8 cellular contexts compared by ENCODE assay signal in the genomic region with DNA sequence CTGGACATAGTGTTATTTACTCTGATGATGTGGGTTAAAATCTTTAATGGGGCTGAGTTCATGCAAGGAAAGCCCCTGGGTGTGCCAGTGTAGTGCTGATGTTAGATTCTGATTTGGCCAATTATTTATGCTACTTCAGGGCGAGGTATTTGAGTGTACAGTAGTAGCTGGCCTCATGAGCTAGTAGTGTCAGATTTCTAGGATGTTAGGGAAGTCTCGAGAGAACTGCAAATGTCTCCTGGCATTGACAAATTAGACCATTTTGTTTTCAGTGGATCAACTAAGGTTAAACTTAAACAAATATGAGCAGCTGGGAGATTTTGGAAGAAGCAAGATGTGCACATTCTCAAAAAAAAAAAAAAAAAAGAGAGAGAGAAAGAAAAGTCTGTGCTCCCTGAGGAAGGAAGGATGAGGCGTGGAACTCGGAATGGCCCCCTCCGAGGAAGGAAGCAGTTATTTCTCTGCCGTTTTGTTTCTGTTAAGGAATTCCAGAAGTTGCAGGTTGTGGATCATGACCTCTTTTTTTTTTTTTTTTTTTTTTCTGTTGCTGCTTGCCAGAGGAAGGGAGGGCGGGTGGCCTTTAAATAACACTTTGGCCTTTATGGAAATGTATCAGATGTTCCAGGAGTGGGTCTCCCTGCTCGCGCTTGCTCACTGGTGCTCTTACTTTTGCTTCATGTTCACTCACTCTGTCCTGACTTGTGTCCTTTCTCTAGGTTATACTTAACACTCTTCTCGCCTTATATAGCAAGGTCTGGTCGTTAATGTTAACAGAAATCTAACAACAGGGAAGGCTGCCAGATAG.
A peak's percentile ranks its signal among the peaks of the same experiment; 100 is the strongest.
DNase-seq lines count a peak whose midpoint lies in the region; ATAC-seq, FAIRE-seq and TF ChIP-seq lines count a peak whose summit lies in the region.
"Had no signal": no experiment of that assay in that cellular context is flagged by ENCODE, and none has a peak within 500 bp of the region (broad histone marks: within the 10 kb centered on the region; RNA-seq: fewer than 3 reads in every experiment).

No MANE protein-coding gene starts in this region.

- peak; percentile 93 for FAIRE-seq in endothelial cell of umbilical vein (lab: Jason Lieb, UNC)

- H3K9me3 ChIP-seq in PC-3 (ENCODE audit: low read length), result no peaks in the 10 kb centered on the region
- no peaks in the 10 kb centered on the region for H3K9me3 ChIP-seq in endothelial cell of umbilical vein (replicated peaks; ENCODE audit: control insufficient read depth, insufficient read depth, low read length)
- no peaks in the 10 kb centered on the region for H3K9me3 ChIP-seq in mucosa of rectum (ENCODE audit: control insufficient read depth in 2 of 2, low read length in 2 of 2)

- no peaks in the 10 kb centered on the region for H3K9me1 ChIP-seq in endothelial cell of umbilical vein (replicated peaks; ENCODE audit: control insufficient read depth, extremely low read depth, insufficient read depth, low read length)

- H3K4me1 ChIP-seq in PC-3 (ENCODE audit: insufficient read depth, low read length) (peaks cover 20% of the 10 kb centered on the region), endothelial cell of umbilical vein (ENCODE audit: control insufficient read depth, extremely low read depth, insufficient read depth, low read length) (peaks cover 62% of the 10 kb centered on the region), mucosa of rectum (ENCODE audit: control insufficient read depth in 2 of 2, insufficient read depth in 2 of 2, low read length in 2 of 2) (peaks cover 3 to 13% of the 10 kb centered on the region in 2 donors)

- H4K20me1 ChIP-seq in PC-3 (ENCODE audit: low read length) (no peaks in the 10 kb centered on the region), endothelial cell of umbilical vein (replicated peaks; ENCODE audit: control insufficient read depth, extremely low read depth, insufficient read depth, low read length) (no peaks in the 10 kb centered on the region)

- CTCF ChIA-PET in PC-3 (lab: Charles Lee), result no interaction called here
- CTCF ChIA-PET in endothelial cell of umbilical vein (lab: Charles Lee), result interaction anchor here (0.7 to 2.9 kb wide), 10 partner anchors 10 to 123 kb away, joined by 3 to 20 read pairs (median 8); no protein-coding TSS in a partner anchor

- peak; percentile 63; the same call in 1 of the 2 replicates for ATAC-seq in PC-3
- ATAC-seq in HG03521 (IDR thresholded peaks at IDR 0.05; ENCODE audit: unreplicated experiment), result no peak

- peak overlapping the region; percentile 67; the same call in 1 of the 2 replicates for H3K27ac ChIP-seq in PC-3 (ENCODE audit: low read length)
- peak overlapping the region; percentile 84 for H3K27ac ChIP-seq in endothelial cell of umbilical vein (ENCODE audit: insufficient read depth, low read depth, low read length)
- H3K27ac ChIP-seq in mucosa of rectum (ENCODE audit: low read depth in 2 of 2, low read length in 2 of 2), result peak overlapping the region; percentile 77 to 87

- H3K79me2 ChIP-seq in PC-3 (ENCODE audit: low read length) (no peaks in the 10 kb centered on the region), endothelial cell of umbilical vein (ENCODE audit: control insufficient read depth, insufficient read depth, low read length) (no peaks in the 10 kb centered on the region)

- peaks cover 15% of the 10 kb centered on the region for H3K36me3 Mint-ChIP-seq in type B pancreatic cell
- H3K36me3 Mint-ChIP-seq in activated CD4-positive, alpha-beta T cell treated with anti-CD3 and anti-CD28 coated beads, Interleukin-2, amount 10 ng/mL, durations not matched to agents 24 days and 14 days (ENCODE audit: low read depth), result peaks cover 6% of the 10 kb centered on the region

- no peaks in the 10 kb centered on the region for H3K27me3 Mint-ChIP-seq in type B pancreatic cell
- no peaks in the 10 kb centered on the region for H3K27me3 Mint-ChIP-seq in activated CD4-positive, alpha-beta T cell treated with anti-CD3 and anti-CD28 coated beads, Interleukin-2, amount 10 ng/mL, durations not matched to agents 24 days and 14 days

- TF ChIP-seq CTCF in PC-3 (conservative IDR thresholded peaks at IDR 0.05; ENCODE audit: low read depth, low read length), result no peak
- no peak for TF ChIP-seq CTCF in endothelial cell of umbilical vein (IDR thresholded peaks at IDR 0.05; ENCODE audit: extremely low read depth in 1 of 2, insufficient read depth in 1 of 2, low read depth in 1 of 2, low read length in 2 of 2)
- no peak for TF ChIP-seq CTCF in type B pancreatic cell (conservative IDR thresholded peaks at IDR 0.05)

- POLR2A ChIA-PET in PC-3 (lab: Charles Lee; ENCODE audit: unreplicated experiment) (no interaction called here), endothelial cell of umbilical vein (lab: Charles Lee) (interaction anchor here (0.8 to 1.0 kb wide), 2 partner anchors 10 to 28 kb away, joined by 3 to 7 read pairs; no protein-coding TSS in a partner anchor)

- peak overlapping the region; percentile 79 for H3K4me3 Mint-ChIP-seq in type B pancreatic cell
- no peak overlapping the region for H3K4me3 Mint-ChIP-seq in activated CD4-positive, alpha-beta T cell treated with anti-CD3 and anti-CD28 coated beads, Interleukin-2, amount 10 ng/mL, durations not matched to agents 24 days and 14 days

- H3K4me3 ChIP-seq in PC-3 (ENCODE audit: low read length) (no peak overlapping the region), endothelial cell of umbilical vein (replicated peaks in 1 of 3; ENCODE audit: insufficient read depth in 1 of 3, low read depth in 1 of 3, low read length in 3 of 3) (peak overlapping the region in 2 of 3 experiments; percentile 33 to 36), mucosa of rectum (ENCODE audit: low read length in 2 of 2) (peak overlapping the region; percentile 64 to 68)

- H3K4me1 Mint-ChIP-seq in type B pancreatic cell (ENCODE audit: unreplicated experiment), result peaks cover 36% of the 10 kb centered on the region
- peaks cover 6% of the 10 kb centered on the region for H3K4me1 Mint-ChIP-seq in activated CD4-positive, alpha-beta T cell treated with anti-CD3 and anti-CD28 coated beads, Interleukin-2, amount 10 ng/mL, durations not matched to agents 24 days and 14 days

- BruUV-seq in PC-3 (replicated peaks; lab: Mats Ljungman, UMichigan), result no TSS peak
- BruUV-seq in endothelial cell of umbilical vein (replicated peaks; lab: Mats Ljungman, UMichigan), result no TSS peak

- H2AFZ ChIP-seq in PC-3 (ENCODE audit: low read length) (no peak overlapping the region), endothelial cell of umbilical vein (ENCODE audit: low read depth, low read length) (peak overlapping the region; percentile 45)

- dilution Hi-C loops in endothelial cell of umbilical vein (cut with MboI; ENCODE audit: extremely low pct_ligation_motif_present, low sequenced_read_pairs), result no loop called here

- H3K4me2 ChIP-seq in PC-3 (ENCODE audit: low read length), result no peak overlapping the region
- H3K4me2 ChIP-seq in endothelial cell of umbilical vein (ENCODE audit: insufficient read depth, low read length), result peak overlapping the region; percentile 70

- intact Hi-C loops in PC-3 (cut with micrococcal nuclease), result no loop called here
- intact Hi-C loops in endothelial cell of umbilical vein (cut with micrococcal nuclease), result loop anchor here (1.0 kb wide), 2 partner anchors 10 to 28 kb away; no protein-coding TSS in a partner anchor
- intact Hi-C loops in activated CD4-positive, alpha-beta T cell treated with anti-CD3 and anti-CD28 coated beads, Interleukin-2, amount 10 ng/mL, durations not matched to agents 24 days and 14 days (cut with micrococcal nuclease), result no loop called here

- H3F3A ChIP-seq in PC-3 (ENCODE audit: low read length, unreplicated experiment), result no peaks in the 10 kb centered on the region

- no peaks in the 10 kb centered on the region for H3K9me3 Mint-ChIP-seq in type B pancreatic cell
- no peaks in the 10 kb centered on the region for H3K9me3 Mint-ChIP-seq in activated CD4-positive, alpha-beta T cell treated with anti-CD3 and anti-CD28 coated beads, Interleukin-2, amount 10 ng/mL, durations not matched to agents 24 days and 14 days

- peak overlapping the region; percentile 92 for H3K27ac Mint-ChIP-seq in type B pancreatic cell
- H3K27ac Mint-ChIP-seq in activated CD4-positive, alpha-beta T cell treated with anti-CD3 and anti-CD28 coated beads, Interleukin-2, amount 10 ng/mL, durations not matched to agents 24 days and 14 days, result no peak overlapping the region

- TF ChIP-seq POLR2A in endothelial cell of umbilical vein (IDR thresholded peaks at IDR 0.05; ENCODE audit: low read depth, low read length), result peak; percentile 74

- H3K36me3 ChIP-seq in PC-3 (ENCODE audit: low read depth, low read length) (0 out of 2 replicates have a peak, but pooled peaks cover 7% of the 10 kb centered on the region), endothelial cell of umbilical vein (ENCODE audit: control insufficient read depth in 2 of 2, extremely low read depth in 1 of 2, insufficient read depth in 2 of 2, low read length in 2 of 2) (no peaks in the 10 kb centered on the region), mucosa of rectum (ENCODE audit: control insufficient read depth in 2 of 2, insufficient read depth in 2 of 2, low read length in 2 of 2) (peaks cover 6 to 9% of the 10 kb centered on the region in 2 donors)

- no peaks in the 10 kb centered on the region for H3K9me2 ChIP-seq in PC-3 (replicated peaks; ENCODE audit: low read length)

- no peak for DNase-seq in PC-3
- DNase-seq in endothelial cell of umbilical vein (ENCODE audit: low read depth, low spot score), result peak; percentile 92
- DNase-seq in type B pancreatic cell (ENCODE audit: extremely low spot score, unreplicated experiment), result no peak
- no peak for DNase-seq in activated CD4-positive, alpha-beta T cell treated with anti-CD3 and anti-CD28 coated beads, Interleukin-2, amount 10 ng/mL, durations not matched to agents 24 days and 14 days
- DNase-seq in stimulated activated CD4-positive, alpha-beta T cell treated with anti-CD3 and anti-CD28 coated beads, Interleukin-4, amount 100 ng/mL, for 1 hour, result no peak
- DNase-seq: NCI-H1694 treated with DMSO at 0.1 percent for 48 hours had no signal

- H3K27me3 ChIP-seq in PC-3 (ENCODE audit: low read length) (no peaks in the 10 kb centered on the region), endothelial cell of umbilical vein (ENCODE audit: control insufficient read depth in 2 of 2, insufficient read depth in 2 of 2, low read length in 2 of 2) (no peaks in the 10 kb centered on the region), mucosa of rectum (ENCODE audit: control insufficient read depth in 2 of 2, insufficient read depth in 2 of 2, low read length in 2 of 2) (no peaks in the 10 kb centered on the region)

- no peak overlapping the region for H3K9ac ChIP-seq in PC-3 (ENCODE audit: low read length)
- H3K9ac ChIP-seq in endothelial cell of umbilical vein (replicated peaks; ENCODE audit: extremely low read depth, insufficient read depth, low read length), result peak overlapping the region; percentile 72
- H3K9ac ChIP-seq in mucosa of rectum (ENCODE audit: low read depth in 1 of 2, low read length in 2 of 2), result peak overlapping the region in 1 of 2 donors; percentile 71

TF ChIP-seq in endothelial cell of umbilical vein, 7 proteins besides CTCF, POLR2A, EP300 and RAD21:
- TF ChIP-seq POLR2AphosphoS5 (IDR thresholded peaks at IDR 0.05; ENCODE audit: insufficient read depth, low read depth, low read length) (peak; percentile 41), JUN (IDR thresholded peaks at IDR 0.05; ENCODE audit: borderline replicate concordance, insufficient read depth, insufficient read length, low read depth) (no peak)
